In genomic region chr10:19541299-19541698, GRCh38 we compare ENCODE assay signal across 27 cellular contexts.
A peak's percentile ranks its signal among the peaks of the same experiment; 100 is the strongest.
DNase-seq lines count a peak whose midpoint lies in the region; TF ChIP-seq lines count a peak whose summit lies in the region.
"Had no signal": no experiment of that assay in that cellular context is flagged by ENCODE, and none has a peak within 500 bp of the region (broad histone marks: within the 10 kb centered on the region; RNA-seq: fewer than 3 reads in every experiment).

No MANE protein-coding gene starts in this region.

- H3K27me3 ChIP-seq in neural cell (ENCODE audit: insufficient read depth, low read depth, low read length) = no peaks in the 10 kb centered on the region
- H3K27me3 ChIP-seq: BE2C; BLaER1; BLaER1 treated with 17β-estradiol and CSF1 and Interleukin-3, amounts not matched to agents 10 nM and 100 nM had no signal

- no peaks in the 10 kb centered on the region for H3K79me2 ChIP-seq in neural cell (replicated peaks; ENCODE audit: insufficient read depth, low read length)

- H2AFZ ChIP-seq in neural cell (ENCODE audit: low read depth, low read length) = no peak overlapping the region

- no peaks in the 10 kb centered on the region for H3K9me2 ChIP-seq in neural cell (ENCODE audit: insufficient read depth, low read length)

- H3K27ac ChIP-seq in neural cell (ENCODE audit: low read length) = peak overlapping the region; percentile 81
- H3K27ac ChIP-seq: 22Rv1; A549; BLaER1; BLaER1 treated with 17β-estradiol and CSF1 and Interleukin-3, amounts not matched to agents 10 nM and 100 nM; C4-2B had no signal

- no peak for TF ChIP-seq CTCF in neural cell (IDR thresholded peaks at IDR 0.05; ENCODE audit: poor library complexity, severe bottlenecking)

- peak overlapping the region; percentile 21 for H3K9ac ChIP-seq in neural cell (ENCODE audit: low read length)
- H3K9ac ChIP-seq: BLaER1; BLaER1 treated with 17β-estradiol and CSF1 and Interleukin-3, amounts not matched to agents 10 nM and 100 nM had no signal

- peak overlapping the region; percentile 16 for H3K4me2 ChIP-seq in neural cell (ENCODE audit: low read length)
- H3K4me2 ChIP-seq: A549; BLaER1; BLaER1 treated with 17β-estradiol and CSF1 and Interleukin-3, amounts not matched to agents 10 nM and 100 nM had no signal

- no peak for DNase-seq in UCSD-AML1 (lab: John Stamatoyannopoulos, UW; ENCODE audit: unreplicated experiment)
- DNase-seq: 8988T; ACHN; AML-193; BE2C; C1 segment of cervical spinal cord; Caco-2; Calu3; CD4-positive, alpha-beta memory T cell; CD4-positive, alpha-beta T cell; CD4-positive, CD25-positive, alpha-beta regulatory T cell; CD8-positive, alpha-beta memory T cell; CD8-positive, alpha-beta T cell; COR-L47; DMS 273 treated with DMSO at 0.1 percent for 48 hours; DMS153; DMS53; DMS79; DMS79 treated with DMSO at 0.1 percent for 48 hours; DND-41; EL had no signal

- peak overlapping the region; percentile 2 for H3K4me3 ChIP-seq in neural cell (ENCODE audit: low read length)
- H3K4me3 ChIP-seq: A549; BLaER1; BLaER1 treated with 17β-estradiol and CSF1 and Interleukin-3, amounts not matched to agents 10 nM and 100 nM had no signal

- peaks cover 9% of the 10 kb centered on the region for H3F3A ChIP-seq in neural cell (ENCODE audit: insufficient read depth, low read length, poor library complexity, severe bottlenecking)

- no peaks in the 10 kb centered on the region for H3K36me3 ChIP-seq in neural cell (ENCODE audit: insufficient read depth, low read length)
- H3K36me3 ChIP-seq: BE2C; BLaER1; BLaER1 treated with 17β-estradiol and CSF1 and Interleukin-3, amounts not matched to agents 10 nM and 100 nM had no signal

- H4K20me1 ChIP-seq in neural cell (ENCODE audit: insufficient read depth) = no peaks in the 10 kb centered on the region
- H4K20me1 ChIP-seq: BLaER1; BLaER1 treated with 17β-estradiol and CSF1 and Interleukin-3, amounts not matched to agents 10 nM and 100 nM had no signal

- peak; percentile 91 for TF ChIP-seq EP300 in neural cell (conservative IDR thresholded peaks at IDR 0.05; ENCODE audit: poor library complexity, severe bottlenecking)

- no peak for TF ChIP-seq RAD21 in neural cell (conservative IDR thresholded peaks at IDR 0.05)

- no peaks in the 10 kb centered on the region for H3K9me3 ChIP-seq in neural cell (ENCODE audit: low read length)
- H3K9me3 ChIP-seq: BE2C; BLaER1; BLaER1 treated with 17β-estradiol and CSF1 and Interleukin-3, amounts not matched to agents 10 nM and 100 nM; Caco-2 had no signal

TF ChIP-seq in neural cell, 6 proteins besides CTCF, POLR2A, EP300 and RAD21:
- TF ChIP-seq POLR2AphosphoS5 (IDR thresholded peaks at IDR 0.05) (peak; percentile 43), EZH2 (IDR thresholded peaks at IDR 0.05; ENCODE audit: borderline replicate concordance, insufficient read depth, low read length, poor library complexity, severe bottlenecking) (no peak)
